11 cellular contexts compared by ENCODE assay signal in genomic region chr20:8073024-8073832, GRCh38. TPM values are rescaled to one million over a fixed set of nuclear protein-coding genes. Genes with fewer than 3 reads are reported as not detected.
DNase-seq lines count a peak whose midpoint lies in the region; ATAC-seq, FAIRE-seq and TF ChIP-seq lines count a peak whose summit lies in the region.
"Had no signal": no experiment of that assay in that cellular context is flagged by ENCODE, and none has a peak within 500 bp of the region (broad histone marks: within the 10 kb centered on the region; RNA-seq: fewer than 3 reads in every experiment).

No MANE protein-coding gene starts in this region.

- ATAC-seq in PC-3, result no peak
- no peak for ATAC-seq in HG02885 (IDR thresholded peaks at IDR 0.05; ENCODE audit: poor library complexity, unreplicated experiment)

- no peak overlapping the region for H3K56ac ChIP-seq in H9 (ENCODE audit: insufficient read length, low read depth, low read length)

- H3K4me1 Mint-ChIP-seq in H9, result peaks cover 9 to 14% of the 10 kb centered on the region in 2 experiments; a peak in 3 of 4 replicates

- no peaks in the 10 kb centered on the region for H3K4me1 ChIP-seq in H9 (ENCODE audit: insufficient read depth, low read length)
- peaks cover 13% of the 10 kb centered on the region; the same call in 1 of the 2 replicates for H3K4me1 ChIP-seq in PC-3 (ENCODE audit: insufficient read depth, low read length)
- H3K4me1 ChIP-seq in endothelial cell of umbilical vein (ENCODE audit: control insufficient read depth, extremely low read depth, insufficient read depth, low read length), result peaks cover 10% of the 10 kb centered on the region
- H3K4me1 ChIP-seq in parathyroid adenoma, result peaks cover 31% of the 10 kb centered on the region

- no peak overlapping the region for H2BK120ac ChIP-seq in H9 (ENCODE audit: low read depth, low read length, poor library complexity, severe bottlenecking)

- H3K23me2 ChIP-seq in H9 (ENCODE audit: insufficient read length, low read depth, low read length, poor library complexity, severe bottlenecking), result no peaks in the 10 kb centered on the region

- no peak for TF ChIP-seq POLR2A in endothelial cell of umbilical vein (IDR thresholded peaks at IDR 0.05; ENCODE audit: low read depth, low read length)

- no peak for DNase-seq in H9
- DNase-seq in PC-3, result peak; percentile 16
- DNase-seq in endothelial cell of umbilical vein (ENCODE audit: low read depth, low spot score), result peak; percentile 54
- no peak for DNase-seq in retina
- DNase-seq in NCI-H1417 treated with DMSO at 0.1 percent for 48 hours (lab: John Stamatoyannopoulos, UW), result no peak
- DNase-seq in NCI-H446 treated with DMSO at 0.1 percent for 48 hours (lab: John Stamatoyannopoulos, UW), result no peak
- DNase-seq: kidney, NCI-H1048 had no signal

- H3K27me3 ChIP-seq in H9 (ENCODE audit: insufficient read depth, low read length) (no peaks in the 10 kb centered on the region), PC-3 (ENCODE audit: low read length) (peaks cover 14% of the 10 kb centered on the region), endothelial cell of umbilical vein (ENCODE audit: control insufficient read depth in 2 of 2, insufficient read depth in 2 of 2, low read length in 2 of 2) (no peaks in the 10 kb centered on the region), parathyroid adenoma (ENCODE audit: control insufficient read depth, insufficient read depth, low read length) (no peaks in the 10 kb centered on the region)

- no peaks in the 10 kb centered on the region for H3K27me3 Mint-ChIP-seq in H9 (ENCODE audit: low read depth)

- H3K9me3 ChIP-seq in H9 (ENCODE audit: control insufficient read depth, low read depth, low read length) (no peaks in the 10 kb centered on the region), PC-3 (ENCODE audit: low read length) (no peaks in the 10 kb centered on the region), endothelial cell of umbilical vein (replicated peaks; ENCODE audit: control insufficient read depth, insufficient read depth, low read length) (no peaks in the 10 kb centered on the region), parathyroid adenoma (ENCODE audit: control insufficient read depth, low read length) (no peaks in the 10 kb centered on the region)

- no peaks in the 10 kb centered on the region for H3K9me1 ChIP-seq in endothelial cell of umbilical vein (replicated peaks; ENCODE audit: control insufficient read depth, extremely low read depth, insufficient read depth, low read length)

- no peak overlapping the region for H2BK12ac ChIP-seq in H9 (ENCODE audit: insufficient read length, low read depth, low read length)

- no peak overlapping the region for H2BK5ac ChIP-seq in H9 (ENCODE audit: insufficient read length, low read length)

- H3K79me1 ChIP-seq in H9 (ENCODE audit: insufficient read depth, low read depth, low read length, poor library complexity, severe bottlenecking), result no peaks in the 10 kb centered on the region

- CTCF ChIA-PET in PC-3 (lab: Charles Lee) (interaction anchor here (0.6 kb wide), 1 partner anchor 53 kb away, joined by 4 read pairs; no protein-coding TSS in a partner anchor), endothelial cell of umbilical vein (lab: Charles Lee) (interaction anchor here (1.5 to 2.6 kb wide), 2 partner anchors 9 to 30 kb away, joined by 3 to 14 read pairs; no protein-coding TSS in a partner anchor)

- H3T11ph ChIP-seq in H9 (ENCODE audit: low read length), result no peak overlapping the region

- H2BK15ac ChIP-seq in H9 (ENCODE audit: low read depth, low read length), result no peak overlapping the region

- H3K9ac ChIP-seq in H9 (ENCODE audit: extremely low read depth, insufficient read length, low read length), result no peak overlapping the region
- no peak overlapping the region for H3K9ac ChIP-seq in PC-3 (ENCODE audit: low read length)
- H3K9ac ChIP-seq in endothelial cell of umbilical vein (replicated peaks; ENCODE audit: extremely low read depth, insufficient read depth, low read length), result no peak overlapping the region
- H3K9ac ChIP-seq in parathyroid adenoma, result no peak overlapping the region

- H2AK5ac ChIP-seq in H9 (ENCODE audit: insufficient read length, low read length), result no peak overlapping the region

- H4K20me1 ChIP-seq in H9 (ENCODE audit: control insufficient read depth, insufficient read depth, insufficient read length) (no peaks in the 10 kb centered on the region), PC-3 (ENCODE audit: low read length) (no peaks in the 10 kb centered on the region), endothelial cell of umbilical vein (replicated peaks; ENCODE audit: control insufficient read depth, extremely low read depth, insufficient read depth, low read length) (no peaks in the 10 kb centered on the region)

- no peaks in the 10 kb centered on the region for H3K36me3 ChIP-seq in PC-3 (ENCODE audit: low read depth, low read length)
- no peaks in the 10 kb centered on the region for H3K36me3 ChIP-seq in endothelial cell of umbilical vein (ENCODE audit: control insufficient read depth in 2 of 2, extremely low read depth in 1 of 2, insufficient read depth in 2 of 2, low read length in 2 of 2)
- H3K36me3 ChIP-seq in parathyroid adenoma (ENCODE audit: control insufficient read depth, insufficient read depth, low read length), result no peaks in the 10 kb centered on the region

- H3K27ac ChIP-seq in H9 (ENCODE audit: insufficient read length, low read depth, low read length), result no peak overlapping the region
- no peak overlapping the region for H3K27ac ChIP-seq in PC-3 (ENCODE audit: low read length)
- peak overlapping the region; percentile 2 for H3K27ac ChIP-seq in endothelial cell of umbilical vein (ENCODE audit: insufficient read depth, low read depth, low read length)
- peak overlapping the region; percentile 94 for H3K27ac ChIP-seq in parathyroid adenoma

- H3K18ac ChIP-seq in H9 (ENCODE audit: insufficient read length, low read depth, low read length), result no peak overlapping the region

- peak overlapping the region in 2 of 3 experiments; percentile 69 to 73; a peak in 5 of 7 replicates for H3K27ac Mint-ChIP-seq in H9
- H3K27ac Mint-ChIP-seq: activated T-helper 1 cell treated with anti-CD3 and anti-CD28 coated beads, Interleukin-12 subunit alpha, Interleukin-12 subunit beta, Interleukin-2, Interleukin-4 antibody, amounts not matched to agents 30 ng/mL and 10 ng/mL and 1 ng/mL, durations not matched to agents 14 hours and 24 hours and 36 hours had no signal

- BruUV-seq in PC-3 (replicated peaks; lab: Mats Ljungman, UMichigan) (no TSS peak), endothelial cell of umbilical vein (replicated peaks; lab: Mats Ljungman, UMichigan) (no TSS peak)

- H3K4me3 Mint-ChIP-seq in H9, result no peak overlapping the region
- H3K4me3 Mint-ChIP-seq: activated T-helper 1 cell treated with anti-CD3 and anti-CD28 coated beads, Interleukin-12 subunit alpha, Interleukin-12 subunit beta, Interleukin-2, Interleukin-4 antibody, amounts not matched to agents 30 ng/mL and 10 ng/mL and 1 ng/mL, durations not matched to agents 14 hours and 24 hours and 36 hours had no signal

- peak; percentile 26 for FAIRE-seq in endothelial cell of umbilical vein (lab: Jason Lieb, UNC)
- FAIRE-seq: kidney had no signal

- H3K14ac ChIP-seq in H9 (ENCODE audit: insufficient read depth, low read length), result no peak overlapping the region

- H3K4me3 ChIP-seq in PC-3 (ENCODE audit: low read length) (no peak overlapping the region), endothelial cell of umbilical vein (replicated peaks in 1 of 3; ENCODE audit: insufficient read depth in 1 of 3, low read depth in 1 of 3, low read length in 3 of 3) (no peak overlapping the region), parathyroid adenoma (ENCODE audit: low read depth, low read length) (peak overlapping the region; percentile 17)

- no CpG with 5 or more reads among the region's 5 CpGs for WGBS in H9 (ENCODE audit: extremely low coverage, insufficient read length, low lambda C conversion rate)

- no peaks in the 10 kb centered on the region for H3K36me3 Mint-ChIP-seq in H9 (ENCODE audit: insufficient read depth in 1 of 3, low read depth in 3 of 3)

- H2AFZ ChIP-seq in H9 (ENCODE audit: low read length) (peak overlapping the region; percentile 1), PC-3 (ENCODE audit: low read length) (no peak overlapping the region), endothelial cell of umbilical vein (ENCODE audit: low read depth, low read length) (peak overlapping the region; percentile 69), parathyroid adenoma (peak overlapping the region; percentile 87)

- TF ChIP-seq CTCF in H9 (conservative IDR thresholded peaks at IDR 0.05) (no peak), PC-3 (conservative IDR thresholded peaks at IDR 0.05; ENCODE audit: low read depth, low read length) (no peak), endothelial cell of umbilical vein (IDR thresholded peaks at IDR 0.05; ENCODE audit: extremely low read depth in 1 of 2, insufficient read depth in 1 of 2, low read depth in 1 of 2, low read length in 2 of 2) (no peak), parathyroid adenoma (IDR thresholded peaks at IDR 0.05) (no peak)

- no peaks in the 10 kb centered on the region for H3F3A ChIP-seq in PC-3 (ENCODE audit: low read length, unreplicated experiment)

- H3K79me2 ChIP-seq in H9 (ENCODE audit: insufficient read depth, low read length) (no peaks in the 10 kb centered on the region), PC-3 (ENCODE audit: low read length) (no peaks in the 10 kb centered on the region), endothelial cell of umbilical vein (ENCODE audit: control insufficient read depth, insufficient read depth, low read length) (no peaks in the 10 kb centered on the region), parathyroid adenoma (no peaks in the 10 kb centered on the region)

- intact Hi-C loops in PC-3 (cut with micrococcal nuclease) (no loop called here), endothelial cell of umbilical vein (cut with micrococcal nuclease) (no loop called here)

- dilution Hi-C loops in endothelial cell of umbilical vein (cut with MboI; ENCODE audit: extremely low pct_ligation_motif_present, low sequenced_read_pairs), result no loop called here

- no peaks in the 10 kb centered on the region for H3K9me3 Mint-ChIP-seq in H9
- H3K9me3 Mint-ChIP-seq: activated T-helper 1 cell treated with anti-CD3 and anti-CD28 coated beads, Interleukin-12 subunit alpha, Interleukin-12 subunit beta, Interleukin-2, Interleukin-4 antibody, amounts not matched to agents 30 ng/mL and 10 ng/mL and 1 ng/mL, durations not matched to agents 14 hours and 24 hours and 36 hours had no signal

- POLR2A ChIA-PET in PC-3 (lab: Charles Lee; ENCODE audit: unreplicated experiment) (no interaction called here), endothelial cell of umbilical vein (lab: Charles Lee) (no interaction called here)

- H2BK20ac ChIP-seq in H9 (ENCODE audit: low read depth, low read length, poor library complexity, severe bottlenecking), result no peak overlapping the region

- H4K8ac ChIP-seq in H9 (replicated peaks; ENCODE audit: insufficient read length, low read depth, low read length), result no peak overlapping the region

- no peak overlapping the region for H3K4ac ChIP-seq in H9 (ENCODE audit: low read depth, low read length)

- H3K23ac ChIP-seq in H9 (ENCODE audit: insufficient read length, low read depth, low read length), result no peak overlapping the region

- no peaks in the 10 kb centered on the region for H3K9me2 ChIP-seq in PC-3 (replicated peaks; ENCODE audit: low read length)

- H3K4me2 ChIP-seq in H9 (ENCODE audit: insufficient read depth, insufficient read length, low read length), result no peak overlapping the region
- no peak overlapping the region for H3K4me2 ChIP-seq in PC-3 (ENCODE audit: low read length)
- peak overlapping the region; percentile 11 for H3K4me2 ChIP-seq in endothelial cell of umbilical vein (ENCODE audit: insufficient read depth, low read length)
- peak overlapping the region; percentile 45 for H3K4me2 ChIP-seq in parathyroid adenoma (ENCODE audit: low read length)

- H4K91ac ChIP-seq in H9 (ENCODE audit: insufficient read length, low read depth, low read length), result no peak overlapping the region

- H4K5ac ChIP-seq in H9 (ENCODE audit: insufficient read length, low read depth, low read length), result no peak overlapping the region

RNA-seq across cellular contexts. Expression of gene TMX4, which starts 53.7 kb away (rescaled TPM):
- 11.7 and 14.9 TPM in 2 replicates for total RNA-seq in H9 (2021)
- total RNA-seq in PC-3 (2014; rRNA removed), result 12.3 and 12.4 TPM in 2 replicates
- total RNA-seq in endothelial cell of umbilical vein, result 26.9 and 30.3 TPM in 2 replicates
- polyA plus RNA-seq in endothelial cell of umbilical vein, result 5.4 and 6.5 TPM in 2 replicates
- polyA plus RNA-seq in endothelial cell of umbilical vein (2011; cell fraction: cytosol; rRNA removed), result 8.2 TPM in 2 replicates
- polyA plus RNA-seq in endothelial cell of umbilical vein (2011; cell fraction: nucleus; rRNA removed), result 3.2 and 4.6 TPM in 2 replicates
- polyA plus RNA-seq in endothelial cell of umbilical vein (2012), result 12.9 and 14.6 TPM in 2 replicates
- polyA minus RNA-seq in endothelial cell of umbilical vein, result 15.8 and 18.1 TPM in 2 replicates
- 3.6 TPM for polyA minus RNA-seq in endothelial cell of umbilical vein (2011; cell fraction: cytosol; rRNA and poly(A)+ RNA removed)
- polyA minus RNA-seq in endothelial cell of umbilical vein (2011; cell fraction: nucleus; rRNA and poly(A)+ RNA removed), result 5.3 and 7.7 TPM in 2 replicates

RNA-seq across cellular contexts. Expression of gene PLCB1, which starts 58.8 kb away (rescaled TPM):
- total RNA-seq in H9 (2021) (11.1 and 11.5 TPM in 2 replicates), PC-3 (2014; rRNA removed) (4.4 TPM in 2 replicates), endothelial cell of umbilical vein (38.6 and 53.4 TPM in 2 replicates)
- 5.7 and 10.2 TPM in 2 replicates for polyA plus RNA-seq in endothelial cell of umbilical vein
- polyA plus RNA-seq in endothelial cell of umbilical vein (2011; cell fraction: cytosol; rRNA removed), result 11.0 and 11.4 TPM in 2 replicates
- polyA plus RNA-seq in endothelial cell of umbilical vein (2011; cell fraction: nucleus; rRNA removed), result 24.3 and 27.6 TPM in 2 replicates
- 13.4 and 15.1 TPM in 2 replicates for polyA plus RNA-seq in endothelial cell of umbilical vein (2012)
- polyA minus RNA-seq in endothelial cell of umbilical vein, result 50.0 and 58.0 TPM in 2 replicates
- 0.61 TPM for polyA minus RNA-seq in endothelial cell of umbilical vein (2011; cell fraction: cytosol; rRNA and poly(A)+ RNA removed)
- 229 and 237 TPM in 2 replicates for polyA minus RNA-seq in endothelial cell of umbilical vein (2011; cell fraction: nucleus; rRNA and poly(A)+ RNA removed)

Comparison
In these comparisons a context has a peak if more than half of its experiments do, and no peak if none do; other contexts are left out.
1. DNase-seq: peak in PC-3 (single experiment) and endothelial cell of umbilical vein (single experiment); none in H9 (single experiment), retina (single experiment), NCI-H1417 treated with DMSO at 0.1 percent for 48 hours (single experiment) and NCI-H446 treated with DMSO at 0.1 percent for 48 hours (single experiment).
2. H3K27ac ChIP-seq: peak in endothelial cell of umbilical vein (single experiment) and parathyroid adenoma (single experiment); none in H9 (single experiment) and PC-3 (single experiment).
3. H3K4me2 ChIP-seq: peak in endothelial cell of umbilical vein (single experiment) and parathyroid adenoma (single experiment); none in H9 (single experiment) and PC-3 (single experiment).